8 cellular contexts compared by ENCODE assay signal in the genomic region with DNA sequence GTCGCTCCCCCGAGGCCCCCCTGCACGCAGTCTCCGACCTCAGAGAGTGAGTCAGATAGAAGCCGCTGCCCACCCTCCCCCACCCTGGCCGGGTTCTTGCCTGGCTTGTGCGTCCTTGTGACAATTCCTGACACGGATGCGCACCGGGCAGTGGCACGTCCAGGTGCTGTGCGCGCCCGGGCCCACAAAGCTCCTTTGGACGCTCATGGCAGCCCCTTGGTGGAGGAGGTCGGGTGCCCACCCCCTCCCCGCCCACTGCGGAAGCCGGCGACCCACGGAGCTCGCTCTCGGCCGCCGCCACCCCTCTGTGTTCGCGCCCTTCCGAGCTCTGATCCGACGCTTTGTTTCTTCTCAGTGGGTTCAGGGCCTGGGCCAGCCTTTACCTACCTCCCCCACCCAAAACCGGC. TPM values are rescaled to one million over a fixed set of nuclear protein-coding genes. Genes with fewer than 3 reads are reported as not detected.
DNase-seq lines count a peak whose midpoint lies in the region; ATAC-seq, FAIRE-seq and TF ChIP-seq lines count a peak whose summit lies in the region.

No MANE protein-coding gene starts in this region.

- peak overlapping the region; percentile 83; the same call in 1 of the 2 replicates for H2AFZ ChIP-seq in GM23338

- CTCF ChIA-PET in AG04450 (lab: Charles Lee) = interaction anchor here (0.6 to 2.2 kb wide), 2 partner anchors 12 to 309 kb away, joined by 6 to 11 read pairs; a partner anchor contains a TSS

- H3K9me3 Mint-ChIP-seq in GM23338 (no peaks in the 10 kb centered on the region), immature natural killer cell (no peaks in the 10 kb centered on the region)

- POLR2A ChIA-PET in AG04450 (lab: Yijun Ruan, JAX) = interaction anchor here (0.6 to 4.6 kb wide), 12 partner anchors 10 to 290 kb away, joined by 3 to 59 read pairs (median 4); a partner anchor contains a TSS

- H3K79me2 ChIP-seq in GM23338 (replicated peaks; ENCODE audit: insufficient read depth) = peaks cover 9% of the 10 kb centered on the region

- H3K4me2 ChIP-seq in GM23338 = peak overlapping the region; percentile 92

- ATAC-seq in GM23338 = peak; percentile 1

- no peaks in the 10 kb centered on the region for H3K27me3 ChIP-seq in AG04450 (ENCODE audit: control insufficient read depth, insufficient read depth, low read length)
- peaks cover 25% of the 10 kb centered on the region for H3K27me3 ChIP-seq in GM23338 (ENCODE audit: insufficient read depth)
- peaks cover 0 to 1% of the 10 kb centered on the region in 2 donors for H3K27me3 ChIP-seq in small intestine (ENCODE audit: control insufficient read depth in 2 of 2, insufficient read depth in 2 of 2, low read length in 2 of 2)

- H3K4me1 ChIP-seq in GM23338 (ENCODE audit: insufficient read depth) = peaks cover 31% of the 10 kb centered on the region
- peaks cover 2 to 22% of the 10 kb centered on the region in 2 donors for H3K4me1 ChIP-seq in small intestine (ENCODE audit: control insufficient read depth in 2 of 2, insufficient read depth in 1 of 2, low read depth in 1 of 2, low read length in 1 of 2)

- H3K27ac Mint-ChIP-seq in GM23338 = no peak overlapping the region
- H3K27ac Mint-ChIP-seq in immature natural killer cell = no peak overlapping the region

- WGBS in small intestine, 3 donors = 0 to 1% (median 0%) methylated on average over 23 to 31 of the region's 31 CpGs

- peak overlapping the region; percentile 84 for H3K4me3 ChIP-seq in AG04450 (ENCODE audit: low read depth, low read length)
- H3K4me3 ChIP-seq in GM23338 = peak overlapping the region; percentile 86
- H3K4me3 ChIP-seq in small intestine (ENCODE audit: low read depth in 1 of 2, low read length in 2 of 2) = peak overlapping the region; percentile 31 to 56

- H4K20me1 ChIP-seq in GM23338 (replicated peaks; ENCODE audit: insufficient read depth) = peaks cover 11% of the 10 kb centered on the region; the same call in 1 of the 2 replicates

- H3K36me3 ChIP-seq in GM23338 (ENCODE audit: insufficient read depth) (no peaks in the 10 kb centered on the region), small intestine (ENCODE audit: control insufficient read depth in 2 of 2, insufficient read depth in 2 of 2, low read length in 2 of 2) (no peaks in the 10 kb centered on the region)

- peak overlapping the region; percentile 87 for H3K4me3 Mint-ChIP-seq in GM23338
- peak overlapping the region; percentile 27 to 70 (median 50) for H3K4me3 Mint-ChIP-seq in immature natural killer cell

- H3K27me3 Mint-ChIP-seq in GM23338 (ENCODE audit: insufficient read depth, low read depth, poor library complexity) (peaks cover 47% of the 10 kb centered on the region), immature natural killer cell (ENCODE audit: low read depth in 3 of 3) (peaks cover 16 to 34% (median 20%) of the 10 kb centered on the region in 3 donors)

- H3K4me1 Mint-ChIP-seq in GM23338 (peaks cover 19% of the 10 kb centered on the region), immature natural killer cell (peaks cover 19 to 35% of the 10 kb centered on the region in 2 donors)

- peaks cover 13% of the 10 kb centered on the region for H3F3A ChIP-seq in GM23338 (replicated peaks; ENCODE audit: low read depth)

- no peaks in the 10 kb centered on the region for H3K9me2 ChIP-seq in GM23338 (ENCODE audit: insufficient read depth)

- TF ChIP-seq CTCF in AG04450 (IDR thresholded peaks at IDR 0.05; ENCODE audit: low read depth, low read length) = no peak
- TF ChIP-seq CTCF in GM23338 (conservative IDR thresholded peaks at IDR 0.05; ENCODE audit: low read depth in 2 of 2) = no peak

- H3K9me3 ChIP-seq in AG04450 (ENCODE audit: control insufficient read depth, insufficient read depth, low read length) = no peaks in the 10 kb centered on the region; the same call in 1 of the 2 replicates
- no peaks in the 10 kb centered on the region for H3K9me3 ChIP-seq in small intestine (ENCODE audit: control insufficient read depth, low read depth)

- FAIRE-seq in small intestine (lab: Jason Lieb, UNC) = no peak

- H3K36me3 Mint-ChIP-seq in GM23338 (ENCODE audit: low read depth) (no peaks in the 10 kb centered on the region), immature natural killer cell (peaks cover 0 to 4% (median 0%) of the 10 kb centered on the region in 3 donors)

- H3K27ac ChIP-seq in AG04450 (ENCODE audit: low read depth, low read length) (peak overlapping the region; percentile 98), GM23338 (ENCODE audit: low read depth) (no peak overlapping the region), caudate nucleus (ENCODE audit: low read depth, low read length) (peak overlapping the region; percentile 73), small intestine (ENCODE audit: low read depth in 1 of 2, low read length in 1 of 2) (peak overlapping the region; percentile 6 to 89)

- peak; percentile 72 for DNase-seq in AG04450 (ENCODE audit: low read depth, low spot score)
- DNase-seq in GM23338 (ENCODE audit: low spot score) = peak; percentile 71
- DNase-seq in RPMI7951 (ENCODE audit: low read depth) = peak; percentile 96
- peak in 22 of 61 donors; percentile 7 to 73 (median 39) for DNase-seq in caudate nucleus (lab: John Stamatoyannopoulos, UW)
- DNase-seq in immature natural killer cell = no peak
- no peak for DNase-seq in small intestine
- no peak for DNase-seq in cortex of kidney (lab: John Stamatoyannopoulos, UW)
- DNase-seq in NCI-H446 treated with DMSO at 0.1 percent for 48 hours (lab: John Stamatoyannopoulos, UW) = no peak

TF ChIP-seq in GM23338, 12 proteins besides CTCF, POLR2A, EP300 and RAD21:
- TF ChIP-seq NANOG (IDR thresholded peaks at IDR 0.05; ENCODE audit: borderline replicate concordance) = no peak
- TF ChIP-seq STAT1 (IDR thresholded peaks at IDR 0.05; ENCODE audit: unreplicated experiment) = no peak
- TF ChIP-seq, protein P1, sequence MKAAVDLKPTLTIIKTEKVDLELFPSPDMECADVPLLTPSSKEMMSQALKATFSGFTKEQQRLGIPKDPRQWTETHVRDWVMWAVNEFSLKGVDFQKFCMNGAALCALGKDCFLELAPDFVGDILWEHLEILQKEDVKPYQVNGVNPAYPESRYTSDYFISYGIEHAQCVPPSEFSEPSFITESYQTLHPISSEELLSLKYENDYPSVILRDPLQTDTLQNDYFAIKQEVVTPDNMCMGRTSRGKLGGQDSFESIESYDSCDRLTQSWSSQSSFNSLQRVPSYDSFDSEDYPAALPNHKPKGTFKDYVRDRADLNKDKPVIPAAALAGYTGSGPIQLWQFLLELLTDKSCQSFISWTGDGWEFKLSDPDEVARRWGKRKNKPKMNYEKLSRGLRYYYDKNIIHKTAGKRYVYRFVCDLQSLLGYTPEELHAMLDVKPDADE (IDR thresholded peaks at IDR 0.05) = no peak
TF ChIP-seq in GM23338: peak in this region for 0.

RNA-seq across cellular contexts. Expression of a gene that starts 0.7 kb away (rescaled TPM):
- 129 and 173 TPM in 2 replicates for polyA plus RNA-seq in AG04450 (2011; rRNA removed)
- 148 and 235 TPM in 2 replicates for polyA minus RNA-seq in AG04450 (2011; rRNA and poly(A)+ RNA removed)
- 431 and 443 TPM in 2 replicates for total RNA-seq in GM23338 (2014; rRNA removed; shearing (Covaris generic))
- 139 and 149 TPM in 2 replicates for polyA plus RNA-seq in GM23338 (2016; fragmentation: Nextera tagmentation; extraction: Ambion mirVana)
- 229 and 237 TPM in 2 replicates for total RNA-seq in RPMI7951 (2014; rRNA removed; shearing (Covaris generic))
- polyA plus RNA-seq in immature natural killer cell = not detected
- polyA plus RNA-seq in small intestine = 10 to 100 TPM in 1 of 3 donors, 1 to 10 TPM in 1, under 1 TPM in 1; 0.89 to 42.0 (median 2.7) TPM

RNA-seq across cellular contexts. Expression of a gene that starts 3.8 kb away (rescaled TPM):
- polyA plus RNA-seq in AG04450 (2011; rRNA removed) = 3.9 and 4.8 TPM in 2 replicates
- 3.9 and 4.7 TPM in 2 replicates for polyA minus RNA-seq in AG04450 (2011; rRNA and poly(A)+ RNA removed)
- total RNA-seq in GM23338 (2014; rRNA removed; shearing (Covaris generic)) = 2.9 and 4.3 TPM in 2 replicates
- 0.74 and 0.97 TPM in 2 replicates for polyA plus RNA-seq in GM23338 (2016; fragmentation: Nextera tagmentation; extraction: Ambion mirVana)
- 2.0 and 2.8 TPM in 2 replicates for total RNA-seq in RPMI7951 (2014; rRNA removed; shearing (Covaris generic))
- polyA plus RNA-seq in immature natural killer cell = 1 to 10 TPM in 1 of 3 donors, under 1 TPM in 1, not detected in 1; 0.34 to 1.1 TPM
- polyA plus RNA-seq in small intestine = 1 to 10 TPM; 3.4 to 5.1 (median 4.3) TPM

RNA-seq across cellular contexts. Expression of a gene that starts 26.1 kb away (rescaled TPM):
- polyA plus RNA-seq in AG04450 (2011; rRNA removed) = 77.1 and 96.4 TPM in 2 replicates
- polyA minus RNA-seq in AG04450 (2011; rRNA and poly(A)+ RNA removed) = 41.0 and 47.8 TPM in 2 replicates
- total RNA-seq in GM23338 (2014; rRNA removed; shearing (Covaris generic)) = 83.5 and 89.9 TPM in 2 replicates
- 98.9 and 105 TPM in 2 replicates for polyA plus RNA-seq in GM23338 (2016; fragmentation: Nextera tagmentation; extraction: Ambion mirVana)
- total RNA-seq in RPMI7951 (2014; rRNA removed; shearing (Covaris generic)) = 97.2 and 143 TPM in 2 replicates
- polyA plus RNA-seq in immature natural killer cell = 10 to 100 TPM; 29.6 to 45.7 (median 31.6) TPM
- polyA plus RNA-seq in small intestine = 10 to 100 TPM; 18.3 to 33.2 (median 28.8) TPM

RNA-seq across cellular contexts. Expression of a gene that starts 49.1 kb away (rescaled TPM):
- polyA plus RNA-seq in AG04450 (2011; rRNA removed) (132 and 156 TPM in 2 replicates), GM23338 (2016; fragmentation: Nextera tagmentation; extraction: Ambion mirVana) (143 and 149 TPM in 2 replicates), immature natural killer cell (100 to 1,000 TPM in 2 of 3 donors, 10 to 100 TPM in 1; 98.1 to 249 (median 131) TPM), small intestine (100 to 1,000 TPM; 130 to 356 (median 204) TPM)
- 89.4 and 124 TPM in 2 replicates for polyA minus RNA-seq in AG04450 (2011; rRNA and poly(A)+ RNA removed)
- total RNA-seq in GM23338 (2014; rRNA removed; shearing (Covaris generic)) = 95.4 and 96.4 TPM in 2 replicates
- 72.9 and 93.7 TPM in 2 replicates for total RNA-seq in RPMI7951 (2014; rRNA removed; shearing (Covaris generic))

Comparison
In these comparisons a context has a peak if more than half of its experiments do, and no peak if none do; other contexts are left out.
1. DNase-seq: peak in AG04450 (single experiment), GM23338 (single experiment) and RPMI7951 (single experiment); none in immature natural killer cell (0 of 3), small intestine (single experiment), cortex of kidney (single experiment) and NCI-H446 treated with DMSO at 0.1 percent for 48 hours (single experiment).
2. Peak in every context shown above with its lines, with median percentiles within 50 percentile points of each other: H3K4me3 ChIP-seq.